In genomic region chr2:26298286-26298637, GRCh38 we compare ENCODE assay signal across 9 cellular contexts. TPM values are rescaled to one million over a fixed set of nuclear protein-coding genes. Genes with fewer than 3 reads are reported as not detected.
DNase-seq lines count a peak whose midpoint lies in the region; ATAC-seq, FAIRE-seq and TF ChIP-seq lines count a peak whose summit lies in the region.
"Had no signal": no experiment of that assay in that cellular context is flagged by ENCODE, and none has a peak within 500 bp of the region (broad histone marks: within the 10 kb centered on the region; RNA-seq: fewer than 3 reads in every experiment).

No MANE protein-coding gene starts in this region.

- TF ChIP-seq CTCF in astrocyte of the spinal cord (IDR thresholded peaks at IDR 0.05; ENCODE audit: low read depth, low read length) = no peak

- no peak overlapping the region for H3K27ac ChIP-seq in iPS-20b (ENCODE audit: low read length)

- H3K36me3 ChIP-seq in ES-I3 (ENCODE audit: insufficient read depth, low read length) (no peaks in the 10 kb centered on the region), iPS-20b (ENCODE audit: insufficient read depth, low read depth, low read length) (no peaks in the 10 kb centered on the region), skeletal muscle satellite cell (ENCODE audit: insufficient read depth, low read length) (no peaks in the 10 kb centered on the region)

- H3K9ac ChIP-seq in ES-I3 (ENCODE audit: low read depth, low read length) (peak overlapping the region; percentile 68; the same call in 1 of the 2 replicates), iPS-20b (ENCODE audit: low read depth, low read length) (peak overlapping the region; percentile 82; the same call in 1 of the 2 replicates), skeletal muscle satellite cell (ENCODE audit: low read depth, low read length) (peak overlapping the region; percentile 82)

- no peak for ATAC-seq in HG03565 (IDR thresholded peaks at IDR 0.05; ENCODE audit: unreplicated experiment)

- no peak for TF ChIP-seq POLR2A in GM12892 (IDR thresholded peaks at IDR 0.05; ENCODE audit: low read depth, low read length)

- no peak for FAIRE-seq in GM12892 (lab: Jason Lieb, UNC)
- FAIRE-seq: urothelium cell line had no signal

- H3K9me3 ChIP-seq in ES-I3 (ENCODE audit: control insufficient read depth, insufficient read depth, low read length) = no peaks in the 10 kb centered on the region
- H3K9me3 ChIP-seq in iPS-20b (ENCODE audit: insufficient read depth, low read depth, low read length) = no peaks in the 10 kb centered on the region
- no peaks in the 10 kb centered on the region for H3K9me3 ChIP-seq in skeletal muscle satellite cell (replicated peaks; ENCODE audit: low read length)

- peaks cover 40% of the 10 kb centered on the region for H3K27me3 ChIP-seq in iPS-20b (ENCODE audit: insufficient read depth, low read length)
- no peaks in the 10 kb centered on the region for H3K27me3 ChIP-seq in skeletal muscle satellite cell (ENCODE audit: control insufficient read depth, insufficient read depth, low read length)

- in situ Hi-C loops in astrocyte of the spinal cord (cut with HindIII; ENCODE audit: low sequenced_read_pairs) = no loop called here

- H3K4me2 ChIP-seq in skeletal muscle satellite cell (ENCODE audit: low read length) = peak overlapping the region; percentile 96

- DNase-seq in astrocyte of the spinal cord (ENCODE audit: low read depth, low spot score) = no peak
- no peak for DNase-seq in NOMO-1 treated with DMSO at 0.1 percent for 48 hours (lab: John Stamatoyannopoulos, UW; ENCODE audit: unreplicated experiment)
- DNase-seq in GM12892 (ENCODE audit: insufficient read length) = no peak
- DNase-seq in HPDE6-E6E7 (ENCODE audit: extremely low spot score) = no peak

- H3K4me1 ChIP-seq in ES-I3 (ENCODE audit: insufficient read depth, low read length) (0 out of 2 replicates have a peak, but pooled peaks cover 7% of the 10 kb centered on the region), iPS-20b (ENCODE audit: insufficient read depth, low read length) (peaks cover 19% of the 10 kb centered on the region; the same call in 1 of the 2 replicates), skeletal muscle satellite cell (ENCODE audit: control insufficient read depth, insufficient read depth, low read length) (peaks cover 28% of the 10 kb centered on the region)

- H3K4me3 ChIP-seq in astrocyte of the spinal cord (ENCODE audit: low read depth, low read length) (peak overlapping the region; percentile 38), iPS-20b (ENCODE audit: low read length) (peak overlapping the region; percentile 88), skeletal muscle satellite cell (ENCODE audit: low read length) (peak overlapping the region; percentile 74)

RNA-seq across cellular contexts. Expression of gene SELENOI, which starts 47.7 kb away (rescaled TPM):
- 25.3 and 25.9 TPM in 2 replicates for total RNA-seq in skeletal muscle satellite cell (2012; rRNA removed)
- 12.3 TPM for polyA plus RNA-seq in GM12892 (2012; ENCODE audit: missing spikeins)

RNA-seq across cellular contexts. Expression of gene ADGRF3, which starts 48.3 kb away (rescaled TPM):
- under 0.01 TPM in 1 of 2 replicates, not detected in the other for total RNA-seq in skeletal muscle satellite cell (2012; rRNA removed)
- 0.76 TPM for polyA plus RNA-seq in GM12892 (2012; ENCODE audit: missing spikeins)

RNA-seq across cellular contexts. Expression of gene HADHB, which starts 53.5 kb away (rescaled TPM):
- total RNA-seq in skeletal muscle satellite cell (2012; rRNA removed) = 91.1 and 92.3 TPM in 2 replicates
- 49.0 TPM for polyA plus RNA-seq in GM12892 (2012; ENCODE audit: missing spikeins)

RNA-seq across cellular contexts. Expression of gene HADHA, which starts 53.8 kb away (rescaled TPM):
- 116 and 137 TPM in 2 replicates for total RNA-seq in skeletal muscle satellite cell (2012; rRNA removed)
- 76.0 TPM for polyA plus RNA-seq in GM12892 (2012; ENCODE audit: missing spikeins)

Comparison
In these comparisons a context has a peak if more than half of its experiments do, and no peak if none do; other contexts are left out.
1. H3K4me3 ChIP-seq: peak in every context shown above with its lines; median percentile 88 in iPS-20b; 74 in skeletal muscle satellite cell; 38 in astrocyte of the spinal cord.